ENCODE assay signal across 14 cellular contexts in the genomic region with DNA sequence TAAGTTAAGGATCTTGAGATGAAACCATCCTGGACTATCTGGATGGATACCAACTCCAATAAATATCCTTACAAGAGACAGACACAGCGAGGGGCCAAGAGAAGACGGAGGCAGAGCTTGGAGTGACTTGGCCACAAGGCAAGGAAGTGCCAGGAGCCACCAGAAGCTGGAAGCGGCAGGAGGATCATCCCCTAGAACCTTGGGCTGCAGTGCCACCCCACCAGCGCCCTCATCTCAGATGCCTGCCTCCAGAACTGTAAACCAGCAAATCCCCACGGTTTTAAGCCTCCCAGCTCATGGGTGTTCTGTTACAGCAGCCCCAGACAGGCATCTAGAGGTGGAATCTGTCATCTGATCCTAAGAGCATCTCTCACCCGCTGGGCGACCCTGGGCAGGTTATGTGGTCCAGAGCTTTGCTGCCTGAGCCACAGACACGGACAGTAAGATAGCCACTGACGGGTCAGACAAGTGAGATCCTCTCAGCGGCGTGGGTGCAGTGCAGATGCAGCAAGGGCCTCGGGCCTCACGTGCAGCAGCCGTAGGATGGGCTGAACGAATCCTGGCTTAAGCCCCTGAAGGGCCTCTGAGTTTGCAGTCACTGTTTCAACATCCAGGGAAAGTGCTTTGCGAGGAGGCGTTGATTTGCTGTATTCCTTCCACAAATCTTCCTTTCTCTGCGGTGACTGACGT. TPM values are rescaled to one million over a fixed set of nuclear protein-coding genes. Genes with fewer than 3 reads are reported as not detected.
A peak's percentile ranks its signal among the peaks of the same experiment; 100 is the strongest.
DNase-seq lines count a peak whose midpoint lies in the region; ATAC-seq and TF ChIP-seq lines count a peak whose summit lies in the region.
"Had no signal": no experiment of that assay in that cellular context is flagged by ENCODE, and none has a peak within 500 bp of the region (broad histone marks: within the 10 kb centered on the region; RNA-seq: fewer than 3 reads in every experiment).

No MANE protein-coding gene starts in this region.

- no peak for TF ChIP-seq POLR2A in stomach (IDR thresholded peaks at IDR 0.05)

- H3K36me3 ChIP-seq in NT2/D1 (ENCODE audit: insufficient read depth, insufficient read length, low read length) = no peaks in the 10 kb centered on the region
- H3K36me3 ChIP-seq in tibial artery = no peaks in the 10 kb centered on the region
- peaks cover 0 to 4% (median 2%) of the 10 kb centered on the region in 4 donors for H3K36me3 ChIP-seq in stomach
- H3K36me3 ChIP-seq: ovary had no signal

- intact Hi-C loops in Right ventricle myocardium inferior (cut with DNase I) = no loop called here
- intact Hi-C loops in left cardiac atrium (cut with DNase I) = no loop called here
- intact Hi-C loops in head of caudate nucleus (cut with DNase I) = no loop called here
- intact Hi-C loops in tibial artery (cut with DNase I; ENCODE audit: low total_unique reads) = no loop called here
- intact Hi-C loops in stomach (cut with DNase I; ENCODE audit: low total_unique reads) = no loop called here

- H3K4me1 ChIP-seq in NT2/D1 (ENCODE audit: insufficient read depth, insufficient read length) (peaks cover 12% of the 10 kb centered on the region), tibial artery (no peaks in the 10 kb centered on the region), stomach (peaks cover 0 to 2% (median under 1%) of the 10 kb centered on the region in 4 donors)

- ATAC-seq in Right ventricle myocardium inferior (no peak), left cardiac atrium (no peak)

- TF ChIP-seq EP300 in stomach (IDR thresholded peaks at IDR 0.05) = no peak

- 75 to 84% (median 79%) methylated on average over 13 to 19 of the region's 19 CpGs for WGBS in stomach, 5 donors

- no peak overlapping the region for H3K27ac ChIP-seq in tibial artery
- H3K27ac ChIP-seq in stomach = no peak overlapping the region
- H3K27ac ChIP-seq: ovary had no signal

- H3K27me3 ChIP-seq in NT2/D1 (ENCODE audit: insufficient read depth, insufficient read length) = no peaks in the 10 kb centered on the region
- H3K27me3 ChIP-seq in tibial artery = no peaks in the 10 kb centered on the region
- H3K27me3 ChIP-seq in stomach = no peaks in the 10 kb centered on the region
- H3K27me3 ChIP-seq: ovary had no signal

- DNase-seq in Right ventricle myocardium inferior (ENCODE audit: missing footprints) (peak; percentile 47), left cardiac atrium (no peak), NT2/D1 (ENCODE audit: low read depth, low spot score) (no peak), head of caudate nucleus (peak in 22 of 42 donors; percentile 6 to 67 (median 33)), tibial artery (peak; percentile 16 to 48), retina (no peak), NCI-H187 treated with DMSO at 0.1 percent for 48 hours (lab: John Stamatoyannopoulos, UW) (no peak), stomach (no peak)
- DNase-seq: activated gamma-delta T cell treated with Interleukin-2 at 50 U/mL for 16 hours; DMS 273 treated with DMSO at 0.1 percent for 48 hours; MM.1S; stimulated activated CD4-positive, alpha-beta T cell treated with anti-CD3 and anti-CD28 coated beads, Interleukin-15, amount 100 ng/mL, for 24 hours; substantia nigra had no signal

- TF ChIP-seq CTCF in tibial artery (IDR thresholded peaks at IDR 0.05) (no peak), stomach (IDR thresholded peaks at IDR 0.05) (no peak)

- H3K9ac ChIP-seq in NT2/D1 (ENCODE audit: insufficient read length, low read depth) = peak overlapping the region; percentile 27

- H3K4me3 ChIP-seq in NT2/D1 (ENCODE audit: insufficient read length, low read depth) (no peak overlapping the region), tibial artery (no peak overlapping the region), stomach (no peak overlapping the region)
- H3K4me3 ChIP-seq: ovary had no signal

- H3K9me3 ChIP-seq in NT2/D1 (ENCODE audit: insufficient read depth, low read length) (no peaks in the 10 kb centered on the region), tibial artery (no peaks in the 10 kb centered on the region), stomach (no peaks in the 10 kb centered on the region)
- H3K9me3 ChIP-seq: ovary had no signal

RNA-seq across cellular contexts. Expression of a gene that starts 25.1 kb away (rescaled TPM):
- 36.0 TPM for total RNA-seq in Right ventricle myocardium inferior
- total RNA-seq in left cardiac atrium = 10 to 100 TPM; 27.7 to 46.9 TPM
- 100 to 1,000 TPM in 1 of 5 donors, 10 to 100 TPM in 4; 22.8 to 114 (median 48.7) TPM for total RNA-seq in stomach
- 10 to 100 TPM; 19.1 to 49.4 (median 30.1) TPM for polyA plus RNA-seq in stomach

RNA-seq across cellular contexts. Expression of a gene that starts 45.1 kb away (rescaled TPM):
- total RNA-seq in Right ventricle myocardium inferior (7.7 TPM), left cardiac atrium (1 to 10 TPM; 6.7 to 7.3 TPM), stomach (10 to 100 TPM in 4 of 5 donors, 1 to 10 TPM in 1; 7.6 to 37.4 (median 17.5) TPM)
- polyA plus RNA-seq in stomach = 1 to 10 TPM; 5.5 to 7.4 (median 6.8) TPM

RNA-seq across cellular contexts. Expression of a gene that starts 45.1 kb away (rescaled TPM):
- total RNA-seq in Right ventricle myocardium inferior (2.0 TPM), left cardiac atrium (1 to 10 TPM; 2.4 to 6.3 TPM), stomach (1 to 10 TPM in 2 of 5 donors, under 1 TPM in 1, not detected in 2; 0.29 to 5.1 (median 1.4) TPM)
- polyA plus RNA-seq in stomach = 1 to 10 TPM in 2 of 3 donors, under 1 TPM in 1; 0.90 to 1.7 (median 1.3) TPM

Comparison
In these comparisons a context has a peak if more than half of its experiments do, and no peak if none do; other contexts are left out.
1. DNase-seq: peak in Right ventricle myocardium inferior (single experiment), head of caudate nucleus (22 of 42) and tibial artery (2 of 2); none in left cardiac atrium (single experiment), NT2/D1 (single experiment), retina (single experiment), NCI-H187 treated with DMSO at 0.1 percent for 48 hours (single experiment) and stomach (single experiment).